ENCODE assay signal across 34 cellular contexts in genomic region chr4:174746710-174747109, GRCh38.
"Had no signal": no experiment of that assay in that cellular context is flagged by ENCODE, and none has a peak within 500 bp of the region (broad histone marks: within the 10 kb centered on the region; RNA-seq: fewer than 3 reads in every experiment).

No MANE protein-coding gene starts in this region.

- H3K27me3 ChIP-seq: adrenal gland, ascending aorta, body of pancreas, brain microvascular endothelial cell, breast epithelium, cardiac muscle cell had no signal

- H3K9me3 ChIP-seq: adrenal gland, ascending aorta, body of pancreas had no signal

- DNase-seq: activated effector memory CD4-positive, alpha-beta T cell treated with anti-CD3 and anti-CD28 coated beads, Interleukin-2, amount 50 U/mL, for 16 hours; activated effector memory CD4-positive, alpha-beta T cell treated with Interleukin-2 at 50 U/mL for 16 hours; activated gamma-delta T cell; activated gamma-delta T cell treated with Interleukin-2 at 50 U/mL for 16 hours; activated naive CD4-positive, alpha-beta T cell; activated naive CD4-positive, alpha-beta T cell treated with anti-CD3 and anti-CD28 coated beads for 36 hours; activated naive CD4-positive, alpha-beta T cell treated with anti-CD3 and anti-CD28 coated beads, Interleukin-2, amount 10 ng/mL, durations not matched to agents 7 days and 5 days; activated naive CD4-positive, alpha-beta T cell treated with anti-CD3 and anti-CD28 coated beads, Interleukin-2, amount 50 U/mL, for 16 hours; activated naive CD4-positive, alpha-beta T cell treated with Interleukin-2 at 50 U/mL for 16 hours; activated naive CD8-positive, alpha-beta T cell treated with anti-CD3 and anti-CD28 coated beads for 36 hours; activated naive CD8-positive, alpha-beta T cell treated with anti-CD3 and anti-CD28 coated beads, Interleukin-2, amount 10 ng/mL, durations not matched to agents 7 days and 5 days; activated naive CD8-positive, alpha-beta T cell treated with anti-CD3 and anti-CD28 coated beads, Interleukin-2, amount 50 U/mL, for 24 hours; activated T-cell treated with anti-CD3 and anti-CD28 coated beads, Interleukin-2, amount 50 U/mL, for 1 hour; activated T-cell treated with anti-CD3 and anti-CD28 coated beads, Interleukin-2, amount 50 U/mL, for 24 hours; activated T-cell treated with anti-CD3 and anti-CD28 coated beads, Interleukin-2, amount 50 U/mL, for 4 hours; activated T-cell treated with anti-CD3 and anti-CD28 coated beads, Interleukin-2, amount 50 U/mL, for 48 hours; activated T-cell treated with anti-CD3 and anti-CD28 coated beads, Interleukin-2, amount 50 U/mL, for 72 hours; adrenal gland; amniotic stem cell; amygdala; anterior cingulate cortex; aorta; body of pancreas; brain microvascular endothelial cell; caudate nucleus; central memory CD4-positive, alpha-beta T cell; cerebellar nuclear complex had no signal

- H3K4me3 ChIP-seq: adrenal gland, ascending aorta, body of pancreas, breast epithelium, cardiac muscle cell had no signal

- FAIRE-seq: astrocyte, bronchial epithelial cell had no signal

- H3K27ac ChIP-seq: adrenal gland, ascending aorta, body of pancreas, brain microvascular endothelial cell, breast epithelium, cardiac muscle cell had no signal

- H3K36me3 ChIP-seq: adrenal gland, ascending aorta, brain microvascular endothelial cell, breast epithelium, cardiac muscle cell had no signal

- H3K4me1 ChIP-seq: adrenal gland, ascending aorta, body of pancreas, breast epithelium had no signal

- ATAC-seq: activated naive CD4-positive, alpha-beta T cell treated with anti-CD3 and anti-CD28 coated beads, Interleukin-2, amount 50 U/mL, for 72 hours; activated naive CD8-positive, alpha-beta T cell treated with anti-CD3 and anti-CD28 coated beads, Interleukin-2, amount 50 U/mL, for 24 hours; activated T-cell treated with anti-CD3 and anti-CD28 coated beads, Interleukin-2, amount 50 U/mL, for 4 hours; activated T-cell treated with anti-CD3 and anti-CD28 coated beads, Interleukin-2, amount 50 U/mL, for 72 hours; activated T-helper 17 cell treated with anti-CD3 and anti-CD28 coated beads, Interleukin-2, amount 50 U/mL, for 72 hours; body of pancreas had no signal
